In the genomic region with DNA sequence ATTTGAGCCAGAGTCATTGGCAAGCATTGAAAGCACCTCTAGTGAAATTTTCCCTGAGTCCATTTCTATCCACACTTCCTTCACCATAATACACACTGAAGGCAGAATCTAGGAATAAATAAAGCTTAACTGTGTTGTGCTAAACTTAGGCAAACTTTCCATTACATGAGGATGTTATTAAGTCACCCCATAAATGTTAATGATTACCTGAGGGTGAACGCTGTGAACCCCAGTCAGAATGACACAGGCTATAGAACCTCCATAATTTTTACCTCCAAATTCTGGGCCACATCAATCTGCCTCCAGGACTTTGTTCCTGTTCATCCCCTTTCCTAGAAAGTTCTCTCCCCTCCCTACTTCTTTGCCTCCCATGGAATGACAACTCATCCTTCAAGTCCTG, we compare ENCODE assay signal across 24 cellular contexts.
DNase-seq lines count a peak whose midpoint lies in the region; ATAC-seq and TF ChIP-seq lines count a peak whose summit lies in the region.
"Had no signal": no experiment of that assay in that cellular context is flagged by ENCODE, and none has a peak within 500 bp of the region (broad histone marks: within the 10 kb centered on the region; RNA-seq: fewer than 3 reads in every experiment).

No MANE protein-coding gene starts in this region.

- no peaks in the 10 kb centered on the region for H3K9me3 ChIP-seq in upper lobe of left lung
- H3K9me3 ChIP-seq: SJSA1 had no signal

- ATAC-seq in GM18861 (IDR thresholded peaks at IDR 0.05; ENCODE audit: unreplicated experiment) = peak; percentile 92
- peak; percentile 56 for ATAC-seq in GM19438 (IDR thresholded peaks at IDR 0.05; ENCODE audit: low read depth, unreplicated experiment)
- ATAC-seq in HG02759 (IDR thresholded peaks at IDR 0.05; ENCODE audit: unreplicated experiment) = peak; percentile 61
- ATAC-seq in upper lobe of left lung (ENCODE audit: low FRiP score in 2 of 2) = no peak
- ATAC-seq: GM23338 had no signal

- 89 to 92% methylated on average over 1 of the region's 1 CpG for WGBS in upper lobe of left lung, 2 donors

- TF ChIP-seq EP300 in upper lobe of left lung (IDR thresholded peaks at IDR 0.05) = no peak

- no peak overlapping the region for H3K4me3 ChIP-seq in upper lobe of left lung
- H3K4me3 ChIP-seq: BLaER1, GM23338, PC-9, SJSA1 had no signal

- no peaks in the 10 kb centered on the region for H3K4me1 ChIP-seq in upper lobe of left lung
- H3K4me1 ChIP-seq: BLaER1, SJSA1 had no signal

- DNase-seq in renal cortical epithelial cell (ENCODE audit: low read depth) = peak; percentile 3
- DNase-seq in upper lobe of left lung = no peak
- DNase-seq in cardiac septum (ENCODE audit: low spot score) = no peak
- no peak for DNase-seq in activated CD4-positive, alpha-beta T cell treated with anti-CD3 and anti-CD28 coated beads for 1 hour
- DNase-seq: CD4-positive, CD25-positive, alpha-beta regulatory T cell; DMS53; H9; KBM-7; MV-4-11; NCI-H1105; NCI-H1436 treated with DMSO at 0.1 percent for 48 hours; NCI-H187 treated with DMSO at 0.1 percent for 48 hours; NCI-H446 treated with DMSO at 0.1 percent for 48 hours; NCI-H526 treated with DMSO at 0.1 percent for 48 hours; PC-9; Right ventricle myocardium superior; RPMI8226; T-helper 2 cell had no signal

- no peaks in the 10 kb centered on the region for H3K27me3 ChIP-seq in upper lobe of left lung
- H3K27me3 ChIP-seq: BLaER1, SJSA1 had no signal

- H3K27ac ChIP-seq in upper lobe of left lung = no peak overlapping the region
- H3K27ac ChIP-seq: BLaER1, PC-9, SJSA1 had no signal

- no peaks in the 10 kb centered on the region for H3K36me3 ChIP-seq in upper lobe of left lung
- H3K36me3 ChIP-seq: BLaER1, SJSA1 had no signal

- intact Hi-C loops in cardiac septum (cut with DNase I) = no loop called here

- no peak for TF ChIP-seq POLR2A in upper lobe of left lung (IDR thresholded peaks at IDR 0.05)

- TF ChIP-seq CTCF in upper lobe of left lung (IDR thresholded peaks at IDR 0.05) = no peak

Comparison
In these comparisons a context has a peak if more than half of its experiments do, and no peak if none do; other contexts are left out.
1. ATAC-seq: peak in GM18861 (single experiment), GM19438 (single experiment) and HG02759 (single experiment); none in upper lobe of left lung (0 of 2).